ENCODE assay signal across 17 cellular contexts in genomic region chr12:47732504-47732903, GRCh38. TPM values are rescaled to one million over a fixed set of nuclear protein-coding genes. Genes with fewer than 3 reads are reported as not detected.
DNase-seq lines count a peak whose midpoint lies in the region; ATAC-seq and TF ChIP-seq lines count a peak whose summit lies in the region.
"Had no signal": no experiment of that assay in that cellular context is flagged by ENCODE, and none has a peak within 500 bp of the region (broad histone marks: within the 10 kb centered on the region; RNA-seq: fewer than 3 reads in every experiment).

No MANE protein-coding gene starts in this region.

- H3K27me3 ChIP-seq in HL-60 (ENCODE audit: insufficient read depth, poor library complexity, severe bottlenecking) = no peaks in the 10 kb centered on the region
- no peaks in the 10 kb centered on the region for H3K27me3 ChIP-seq in layer of hippocampus (ENCODE audit: control insufficient read depth, insufficient read depth, low read length)
- no peaks in the 10 kb centered on the region for H3K27me3 ChIP-seq in MG63

- DNase-seq in HL-60 (ENCODE audit: low read depth in 1 of 2, low spot score in 1 of 2) (peak in 1 of 2 experiments; percentile 67), substantia nigra (lab: John Stamatoyannopoulos, UW) (no peak), MG63 (no peak), SIG-M5 treated with dmso at 0.1 percent for 504 hours (lab: John Stamatoyannopoulos, UW; ENCODE audit: unreplicated experiment) (no peak)
- DNase-seq: ACHN; C1 segment of cervical spinal cord; Calu3; CD4-positive, alpha-beta T cell; DMS 273 treated with DMSO at 0.1 percent for 48 hours; GOT3; H9 had no signal

- TF ChIP-seq CTCF in HL-60 (IDR thresholded peaks at IDR 0.05; ENCODE audit: insufficient read depth, low read length) = no peak

- no peaks in the 10 kb centered on the region for H3K9me3 ChIP-seq in MG63

- 0 out of 2 replicates have a peak overlapping the region, but pooled peaks have one; percentile 18 for H3K27ac ChIP-seq in HL-60 (replicated peaks)
- peak overlapping the region; percentile 14 for H3K27ac ChIP-seq in angular gyrus (ENCODE audit: low read depth, low read length)
- H3K27ac ChIP-seq in layer of hippocampus (ENCODE audit: low read depth, low read length) = peak overlapping the region; percentile 23
- H3K27ac ChIP-seq in substantia nigra (ENCODE audit: low read depth, low read length, poor library complexity, severe bottlenecking) = peak overlapping the region; percentile 2

- ATAC-seq in GM18867 (IDR thresholded peaks at IDR 0.05; ENCODE audit: unreplicated experiment) = no peak

- no peaks in the 10 kb centered on the region for H3K36me3 ChIP-seq in MG63

- no peak overlapping the region for H3K4me3 ChIP-seq in HL-60 (replicated peaks; ENCODE audit: insufficient read depth, low read length)
- H3K4me3 ChIP-seq in MG63 = no peak overlapping the region

RNA-seq across cellular contexts. Expression of gene ENDOU, which starts 7.2 kb away (rescaled TPM):
- not detected in 2 replicates for total RNA-seq in MG63 (2014; rRNA removed; shearing (Covaris generic); ENCODE audit: low replicate concordance)
- total RNA-seq: A172; B cell; Calu3; CD4-positive, alpha-beta T cell; H9; HT1080 had no signal

RNA-seq across cellular contexts. Expression of gene RAPGEF3, which starts 26.2 kb away (rescaled TPM):
- total RNA-seq in MG63 (2014; rRNA removed; shearing (Covaris generic); ENCODE audit: low replicate concordance) = 2.9 and 6.1 TPM in 2 replicates

RNA-seq across cellular contexts. Expression of gene RPAP3, which starts 26.7 kb away (rescaled TPM):
- total RNA-seq in MG63 (2014; rRNA removed; shearing (Covaris generic); ENCODE audit: low replicate concordance) = 18.1 and 56.5 TPM in 2 replicates

RNA-seq across cellular contexts. Expression of gene SLC48A1, which starts 40.5 kb away (rescaled TPM):
- total RNA-seq in MG63 (2014; rRNA removed; shearing (Covaris generic); ENCODE audit: low replicate concordance) = 14.2 and 17.6 TPM in 2 replicates
